Comparison of ENCODE assay signal across 15 cellular contexts in the genomic region with DNA sequence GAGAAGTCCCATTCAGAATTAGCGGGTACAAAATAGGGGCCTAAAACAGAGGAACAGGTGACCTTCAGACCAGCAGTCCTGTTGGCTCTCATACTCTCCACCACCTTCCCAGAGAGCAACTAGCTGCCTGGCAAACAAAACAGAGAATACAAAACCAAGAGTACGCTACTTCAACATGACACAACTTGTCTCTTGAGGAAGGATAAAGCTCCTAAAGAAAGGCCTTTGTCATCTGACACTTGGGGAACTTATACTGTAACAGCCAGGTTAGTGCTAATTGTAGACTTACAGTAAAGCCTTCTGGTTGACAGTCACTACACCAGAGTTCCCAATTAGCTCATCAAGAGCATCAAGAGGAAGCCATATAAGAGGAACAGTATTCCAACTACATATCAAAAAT.
"Had no signal": no experiment of that assay in that cellular context is flagged by ENCODE, and none has a peak within 500 bp of the region (broad histone marks: within the 10 kb centered on the region; RNA-seq: fewer than 3 reads in every experiment).

No MANE protein-coding gene starts in this region.

- H3K27me3 ChIP-seq: body of pancreas had no signal

- H3K27ac ChIP-seq: body of pancreas had no signal

- DNase-seq: activated CD4-positive, alpha-beta T cell treated with anti-CD3 and anti-CD28 coated beads, Interleukin-2, amount 10 ng/mL, durations not matched to agents 7 days and 5 days; activated CD4-positive, CD25-positive, alpha-beta regulatory T cell; activated CD8-positive, alpha-beta memory T cell treated with anti-CD3 and anti-CD28 coated beads, Interleukin-2, amount 50 U/mL, for 48 hours; activated naive CD8-positive, alpha-beta T cell treated with anti-CD3 and anti-CD28 coated beads for 36 hours; amygdala; body of pancreas; cortex of kidney; hippocampal formation; left ventricle myocardium superior; mesenchymal stem cell; posterior cingulate gyrus; retina; stimulated activated CD4-positive, alpha-beta T cell treated with anti-CD3 and anti-CD28 coated beads, Interleukin-2, amount 100 ng/mL, for 48 hours had no signal

- ATAC-seq: body of pancreas; left ventricle myocardium superior; natural killer cell treated with Interleukin-12 subunit alpha and Interleukin-12 subunit beta and Interleukin-15 and Interleukin-18, amount 100 ng/mL, for 72 hours; stimulated activated memory B cell treated with anti-CD40 and anti-IgM and Interleukin-4, amounts not matched to agents 10 μg/mL and 1 μg/mL and 100 μg/mL, for 72 hours had no signal

- H3K4me3 ChIP-seq: body of pancreas had no signal

- H3K9me3 ChIP-seq: body of pancreas had no signal

- H3K4me1 ChIP-seq: body of pancreas had no signal
